Comparison of ENCODE assay signal across 8 cellular contexts in the genomic region with DNA sequence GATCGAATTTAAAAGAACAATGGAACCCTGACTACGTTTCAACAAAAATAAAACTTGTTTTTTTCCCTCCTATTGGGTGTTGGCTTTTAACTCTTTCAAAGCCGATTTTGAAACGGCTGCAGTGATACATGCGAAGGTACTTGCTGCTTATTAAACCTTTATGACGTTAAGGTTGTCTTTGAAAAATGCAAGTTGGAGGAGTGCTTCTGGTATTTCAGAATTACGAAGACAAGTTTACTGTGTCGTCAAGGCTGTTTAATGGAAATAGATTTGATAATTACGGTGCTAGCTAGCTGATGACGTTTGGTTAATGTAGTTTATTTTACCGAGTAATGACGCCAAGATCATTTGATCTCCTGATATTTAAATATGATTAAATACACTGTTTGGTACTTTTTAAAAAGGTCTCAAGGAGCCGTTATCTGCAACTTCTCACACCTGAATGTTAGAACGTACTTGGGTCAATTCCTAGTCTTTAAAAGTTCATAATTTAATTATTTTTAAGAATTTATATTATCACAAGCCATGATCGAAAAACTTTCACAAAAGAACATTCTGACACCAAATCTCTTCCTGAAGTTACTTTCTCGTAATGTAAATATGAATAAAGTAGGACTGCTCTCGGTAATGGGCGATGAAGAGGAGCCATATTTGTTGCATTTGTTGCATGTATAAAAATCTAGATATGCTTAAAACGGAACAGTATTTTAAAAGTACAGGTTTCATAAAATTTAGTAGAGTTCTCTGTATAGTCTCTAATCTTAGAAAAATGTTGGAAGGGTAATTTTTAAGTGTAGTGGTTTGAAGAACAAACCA. TPM values are rescaled to one million over a fixed set of nuclear protein-coding genes. Genes with fewer than 3 reads are reported as not detected.
DNase-seq lines count a peak whose midpoint lies in the region; TF ChIP-seq lines count a peak whose summit lies in the region.

No MANE protein-coding gene starts in this region.

- peaks cover 8% of the 10 kb centered on the region for H3K27me3 Mint-ChIP-seq in HFFc6 (ENCODE audit: insufficient read depth)

- H3K9me3 ChIP-seq in neutrophil: no peaks in the 10 kb centered on the region

- peaks cover 47% of the 10 kb centered on the region for H3K36me3 Mint-ChIP-seq in HFFc6 (ENCODE audit: low read depth)

- peak overlapping the region; percentile 72 for H3K4me3 ChIP-seq in AG10803 (ENCODE audit: low read length)
- H3K4me3 ChIP-seq in neutrophil (ENCODE audit: low read depth in 1 of 2, low read length in 1 of 2): peak overlapping the region; percentile 88 to 89

- in situ Hi-C loops in GM13976 (cut with MboI; ENCODE audit: low sequenced_read_pairs, unreplicated experiment): no loop called here

- H3K4me1 ChIP-seq in neutrophil (ENCODE audit: control insufficient read depth in 1 of 2, insufficient read depth in 1 of 2, low read depth in 1 of 2, low read length in 1 of 2): peaks cover 61 to 63% of the 10 kb centered on the region in 2 experiments

- TF ChIP-seq CTCF in AG10803 (conservative IDR thresholded peaks at IDR 0.05; ENCODE audit: low read length): no peak
- no peak for TF ChIP-seq CTCF in HFFc6 (IDR thresholded peaks at IDR 0.05)
- no peak for TF ChIP-seq CTCF in neutrophil (IDR thresholded peaks at IDR 0.05)
- TF ChIP-seq CTCF in GM13976 (IDR thresholded peaks at IDR 0.05; ENCODE audit: borderline replicate concordance, control extremely low read depth, extremely low read depth, insufficient read depth, missing control alignments): no peak

- peak overlapping the region; percentile 95 for H3K4me3 Mint-ChIP-seq in HFFc6

- H3K27me3 ChIP-seq in neutrophil: no peaks in the 10 kb centered on the region

- peak; percentile 70 for TF ChIP-seq POLR2A in erythroblast (IDR thresholded peaks at IDR 0.05; ENCODE audit: low read length)

- peaks cover 51% of the 10 kb centered on the region for H3K4me1 Mint-ChIP-seq in HFFc6 (ENCODE audit: low read depth)

- peak overlapping the region; percentile 96 for H3K27ac Mint-ChIP-seq in HFFc6

- H3K9me3 Mint-ChIP-seq in HFFc6: no peaks in the 10 kb centered on the region

- DNase-seq in AG10803 (ENCODE audit: low read depth) (peak; percentile 52), HFFc6 (peak; percentile 38), T-helper 22 cell (ENCODE audit: low read depth) (peak; percentile 20), erythroblast (lab: John Stamatoyannopoulos, UW) (peak; percentile 72 to 81), AML-193 (lab: John Stamatoyannopoulos, UW) (no peak), GM13976 (ENCODE audit: low spot score) (no peak)
- no peak for DNase-seq in stimulated activated CD8-positive, alpha-beta memory T cell treated with anti-CD3 and anti-CD28 coated beads, Interleukin-4, amount 100 ng/mL, for 48 hours

- peak overlapping the region; percentile 100 for H3K27ac ChIP-seq in neutrophil

- H3K36me3 ChIP-seq in neutrophil: peaks cover 30% of the 10 kb centered on the region

RNA-seq across cellular contexts. Expression of a gene that starts 16.3 kb away (rescaled TPM):
- 10 to 100 TPM; 47.5 to 65.3 (median 57.2) TPM for total RNA-seq in HFFc6 (2021; fragmentation: NEBNext Ultra II Directional; extraction: Animal tissue kit (Norgen Biotek cat#: 25700))

Comparison
In these comparisons a context has a peak if more than half of its experiments do, and no peak if none do; other contexts are left out.
1. DNase-seq: peak in AG10803 (single experiment), HFFc6 (single experiment), T-helper 22 cell (single experiment) and erythroblast (2 of 2); none in AML-193 (0 of 2), GM13976 (single experiment) and stimulated activated CD8-positive, alpha-beta memory T cell treated with anti-CD3 and anti-CD28 coated beads, Interleukin-4, amount 100 ng/mL, for 48 hours (single experiment).